ENCODE assay signal across 32 cellular contexts in the genomic region with DNA sequence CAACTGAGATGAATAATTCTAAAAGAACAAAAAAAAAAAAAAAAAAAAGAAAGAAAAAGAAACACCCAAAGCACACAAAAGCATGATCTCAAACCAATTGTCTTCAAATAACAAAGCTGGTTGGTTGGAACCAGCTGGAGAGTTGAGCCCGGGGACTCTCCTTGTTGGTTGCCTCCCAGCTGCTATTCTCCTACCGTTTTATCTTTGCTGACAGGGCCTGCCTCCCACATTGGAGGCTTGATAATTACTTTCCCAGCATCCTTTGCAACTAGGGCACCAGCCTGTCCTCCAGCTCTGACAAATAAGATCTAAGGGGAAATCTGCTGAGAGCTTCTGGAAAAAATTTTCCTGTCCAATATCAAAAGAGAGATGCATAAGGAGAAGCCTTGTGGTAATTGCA. TPM values are rescaled to one million over a fixed set of nuclear protein-coding genes. Genes with fewer than 3 reads are reported as not detected.
A peak's percentile ranks its signal among the peaks of the same experiment; 100 is the strongest.
DNase-seq lines count a peak whose midpoint lies in the region; ATAC-seq and TF ChIP-seq lines count a peak whose summit lies in the region.
"Had no signal": no experiment of that assay in that cellular context is flagged by ENCODE, and none has a peak within 500 bp of the region (broad histone marks: within the 10 kb centered on the region; RNA-seq: fewer than 3 reads in every experiment).

No MANE protein-coding gene starts in this region.

- TF ChIP-seq POLR2A in GM18505 (IDR thresholded peaks at IDR 0.05; ENCODE audit: borderline replicate concordance, extremely low read depth, insufficient read depth, insufficient read length), result no peak

- peak; percentile 36 for DNase-seq in DMS 273 (lab: John Stamatoyannopoulos, UW; ENCODE audit: unreplicated experiment)
- DNase-seq in DMS 273 treated with DMSO at 0.1 percent for 48 hours (lab: John Stamatoyannopoulos, UW), result no peak
- DNase-seq in ELF-1 (ENCODE audit: low read depth, low spot score), result peak; percentile 8
- DNase-seq in SHP77 (lab: John Stamatoyannopoulos, UW), result peak; percentile 77 to 81
- peak; percentile 57 for DNase-seq in left lobe of liver (ENCODE audit: low spot score)
- no peak for DNase-seq in Right ventricle myocardium superior
- DNase-seq: 8988T; activated CD4-positive, alpha-beta T cell treated with anti-CD3 and anti-CD28 coated beads, Interleukin-2, amount 50 U/mL, for 1 hour; activated CD8-positive, alpha-beta memory T cell treated with anti-CD3 and anti-CD28 coated beads, Interleukin-2, amount 10 ng/mL, durations not matched to agents 7 days and 5 days; activated naive CD4-positive, alpha-beta T cell treated with Interleukin-2 at 50 U/mL for 16 hours; activated T-cell treated with anti-CD3 and anti-CD28 coated beads, Interleukin-2, amount 50 U/mL, for 72 hours; adrenal gland; AML-193; brain microvascular endothelial cell; CD4-positive, alpha-beta memory T cell; DMS153; dorsolateral prefrontal cortex; HCEC 1CT; hypothalamus; left ventricle myocardium inferior; naive B cell; NCI-H1436; NCI-H226; NCI-H774; stimulated activated naive CD8-positive, alpha-beta T cell treated with anti-CD3 and anti-CD28 coated beads, Interleukin-15, Interleukin-2, amounts not matched to agents 100 U/mL and 50 U/mL, for 24 hours had no signal

- intact Hi-C loops in Right ventricle myocardium superior (cut with DNase I), result no loop called here

- ATAC-seq in left lobe of liver (peak; percentile 44), GM19324 (IDR thresholded peaks at IDR 0.05; ENCODE audit: low FRiP score, unreplicated experiment) (no peak), GM18505 (IDR thresholded peaks at IDR 0.05; ENCODE audit: unreplicated experiment) (no peak), Right ventricle myocardium superior (ENCODE audit: poor library complexity) (no peak)
- ATAC-seq: activated CD8-positive, alpha-beta memory T cell treated with anti-CD3 and anti-CD28 coated beads, Interleukin-2, amount 10 ng/mL, durations not matched to agents 7 days and 5 days; activated T-cell treated with anti-CD3 and anti-CD28 coated beads, Interleukin-2, amount 50 U/mL, for 72 hours; stimulated activated naive CD8-positive, alpha-beta T cell treated with anti-CD3 and anti-CD28 coated beads, Interleukin-15, Interleukin-2, amounts not matched to agents 100 U/mL and 50 U/mL, for 24 hours had no signal

RNA-seq across cellular contexts. Expression of gene PON1, which starts 6.8 kb away (rescaled TPM):
- total RNA-seq in left lobe of liver (465 TPM), Right ventricle myocardium superior (not detected)
- total RNA-seq: activated CD8-positive, alpha-beta memory T cell treated with anti-CD3 and anti-CD28 coated beads, Interleukin-2, amount 10 ng/mL, durations not matched to agents 7 days and 5 days; CD4-positive, alpha-beta memory T cell; cerebellum; fibroblast of lung; left ventricle myocardium inferior; skeletal muscle tissue; thoracic aorta; vagina had no signal

Comparison
In these comparisons a context has a peak if more than half of its experiments do, and no peak if none do; other contexts are left out.
1. DNase-seq: peak in DMS 273 (single experiment), ELF-1 (single experiment), SHP77 (2 of 2) and left lobe of liver (single experiment); none in DMS 273 treated with DMSO at 0.1 percent for 48 hours (single experiment) and Right ventricle myocardium superior (single experiment).
2. RNA of gene PON1, which starts 6.8 kb away (total RNA-seq): 465 TPM in left lobe of liver (single experiment); not detected in Right ventricle myocardium superior (single experiment); every median in the first group is over 100 times any median in the second.